In genomic region chr17:15699413-15699924, GRCh38 we compare ENCODE assay signal across 8 cellular contexts. TPM values are rescaled to one million over a fixed set of nuclear protein-coding genes. Genes with fewer than 3 reads are reported as not detected.
DNase-seq lines count a peak whose midpoint lies in the region; ATAC-seq and TF ChIP-seq lines count a peak whose summit lies in the region.
"Not testable (repeated sequence)": the region's sequence is repeated elsewhere in the genome, so short reads cannot be mapped to it uniquely, and the experiment has no call there.

Gene ZNF286A, plus strand, starts transcription at chr17:15699752. Its CDS starts 578 bp downstream, at chr17:15700330.

- peak within 1 kb of the TSS; percentile 80 for H3K27ac ChIP-seq in CD4-positive, CD25-positive, alpha-beta regulatory T cell (ENCODE audit: insufficient read depth, low read length, poor library complexity, severe bottlenecking)
- peak within 1 kb of the TSS in 1 of 2 donors; percentile 28 for H3K27ac ChIP-seq in left lung

- H3K9me3 ChIP-seq in CD4-positive, CD25-positive, alpha-beta regulatory T cell (ENCODE audit: control insufficient read depth in 2 of 2, low read length in 2 of 2); left lung: not testable (repeated sequence)

- not testable (repeated sequence) for H3K27me3 Mint-ChIP-seq in CD4-positive, CD25-positive, alpha-beta regulatory T cell

- DNase-seq in CD4-positive, CD25-positive, alpha-beta regulatory T cell, result peak; percentile 90 to 96 (median 90)
- DNase-seq in NCI-H774 (lab: John Stamatoyannopoulos, UW) (peak; percentile 91), dermis blood vessel endothelial cell (peak; percentile 100), left lung (peak; percentile 97 to 100)
- peak; percentile 94 to 97 for DNase-seq in activated CD4-positive, alpha-beta T cell treated with anti-CD3 and anti-CD28 coated beads, Interleukin-2, amount 50 U/mL, for 24 hours (ENCODE audit: low read depth in 1 of 2, low spot score in 1 of 2)
- peak; percentile 92 for DNase-seq in stimulated activated CD4-positive, alpha-beta T cell treated with anti-CD3 and anti-CD28 coated beads, Interleukin-2, amount 100 ng/mL, for 4 hours (ENCODE audit: low read depth)

- H3K4me1 ChIP-seq in CD4-positive, CD25-positive, alpha-beta regulatory T cell (ENCODE audit: control insufficient read depth, insufficient read depth, low read length, poor library complexity, severe bottlenecking); left lung: not testable (repeated sequence)

- H3K9me3 Mint-ChIP-seq in CD4-positive, CD25-positive, alpha-beta regulatory T cell, result not testable (repeated sequence)

- peak; percentile 96 for ATAC-seq in CD4-positive, CD25-positive, alpha-beta regulatory T cell (ENCODE audit: low read depth in 2 of 2)
- ATAC-seq in GM19438 (IDR thresholded peaks at IDR 0.05; ENCODE audit: low read depth, unreplicated experiment), result peak; percentile 97
- ATAC-seq in HG03571 (IDR thresholded peaks at IDR 0.05; ENCODE audit: unreplicated experiment), result peak; percentile 99
- peak; percentile 99 for ATAC-seq in left lung

- H3K36me3 Mint-ChIP-seq in CD4-positive, CD25-positive, alpha-beta regulatory T cell, result peaks cover 16% of the 10 kb centered on the region

- H3K4me1 Mint-ChIP-seq in CD4-positive, CD25-positive, alpha-beta regulatory T cell, result peaks cover 0 to 25% (median 15%) of the 10 kb centered on the region in 4 donors

- H3K36me3 ChIP-seq in CD4-positive, CD25-positive, alpha-beta regulatory T cell (ENCODE audit: control insufficient read depth, insufficient read depth, low read length); left lung: not testable (repeated sequence)

- peak within 1 kb of the TSS; percentile 94 to 99 (median 96) for H3K27ac Mint-ChIP-seq in CD4-positive, CD25-positive, alpha-beta regulatory T cell

- H3K4me3 Mint-ChIP-seq in CD4-positive, CD25-positive, alpha-beta regulatory T cell, result peak within 1 kb of the TSS; percentile 96 to 99 (median 96)

- not testable (repeated sequence) for TF ChIP-seq CTCF in left lung (IDR thresholded peaks at IDR 0.05)

- peak within 1 kb of the TSS; percentile 87 for H3K4me3 ChIP-seq in CD4-positive, CD25-positive, alpha-beta regulatory T cell (ENCODE audit: low read depth, low read length)
- H3K4me3 ChIP-seq in left lung, result peak within 1 kb of the TSS; percentile 48 to 52

- intact Hi-C loops in left lung (cut with DNase I), result not testable (repeated sequence)

- H3K27me3 ChIP-seq in CD4-positive, CD25-positive, alpha-beta regulatory T cell (ENCODE audit: control insufficient read depth, insufficient read depth, low read length); left lung: not testable (repeated sequence)

RNA-seq across cellular contexts. Expression of gene ZNF286A, which starts in this region (rescaled TPM):
- total RNA-seq in CD4-positive, CD25-positive, alpha-beta regulatory T cell, result 21.5 TPM
- polyA plus RNA-seq in CD4-positive, CD25-positive, alpha-beta regulatory T cell, result 10 to 100 TPM; 18.9 to 23.5 (median 22.8) TPM
- 44.9 and 48.8 TPM in 2 replicates for total RNA-seq in dermis blood vessel endothelial cell
- 10 to 100 TPM; 16.3 to 17.3 TPM for total RNA-seq in left lung
